Comparison of ENCODE assay signal across 11 cellular contexts in the genomic region with DNA sequence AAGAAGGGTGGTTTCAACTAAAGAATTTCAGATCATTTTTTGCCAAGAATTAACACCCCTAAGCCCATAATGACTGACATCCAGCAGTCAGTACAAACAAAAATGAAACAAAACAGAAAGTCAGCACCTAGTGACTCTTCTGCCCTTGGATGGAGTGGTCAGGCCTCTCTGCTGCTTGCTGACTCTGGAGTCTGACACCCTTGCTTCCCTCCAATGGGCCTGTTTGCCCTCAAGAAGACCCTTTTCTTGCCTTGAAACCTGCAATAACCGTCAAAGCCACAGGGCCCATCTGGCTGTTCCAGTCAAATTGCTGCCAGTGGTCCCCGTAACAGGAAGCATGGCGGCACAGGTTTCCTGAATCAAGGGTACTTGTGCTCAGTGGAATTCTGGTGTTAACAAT. TPM values are rescaled to one million over a fixed set of nuclear protein-coding genes. Genes with fewer than 3 reads are reported as not detected.
DNase-seq lines count a peak whose midpoint lies in the region; ATAC-seq lines count a peak whose summit lies in the region.
"Had no signal": no experiment of that assay in that cellular context is flagged by ENCODE, and none has a peak within 500 bp of the region (broad histone marks: within the 10 kb centered on the region; RNA-seq: fewer than 3 reads in every experiment).

No MANE protein-coding gene starts in this region.

- DNase-seq in activated naive CD8-positive, alpha-beta T cell treated with anti-CD3 and anti-CD28 coated beads for 36 hours: no peak
- no peak for DNase-seq in effector CD8-positive, alpha-beta T cell (lab: John Stamatoyannopoulos, UW)
- no peak for DNase-seq in DMS 273 treated with DMSO at 0.1 percent for 48 hours (lab: John Stamatoyannopoulos, UW)
- no peak for DNase-seq in amygdala (lab: John Stamatoyannopoulos, UW)
- DNase-seq: AML-193, GF-D8, NCI-H526 had no signal

- H3K9me3 Mint-ChIP-seq in activated naive CD8-positive, alpha-beta T cell treated with anti-CD3 and anti-CD28 coated beads for 36 hours: peaks cover 8% of the 10 kb centered on the region

- no peak overlapping the region for H3K4me3 Mint-ChIP-seq in activated naive CD8-positive, alpha-beta T cell treated with anti-CD3 and anti-CD28 coated beads for 36 hours

- H3K36me3 Mint-ChIP-seq in activated naive CD8-positive, alpha-beta T cell treated with anti-CD3 and anti-CD28 coated beads for 36 hours: peaks cover 37% of the 10 kb centered on the region

- H3K4me1 Mint-ChIP-seq in activated naive CD8-positive, alpha-beta T cell treated with anti-CD3 and anti-CD28 coated beads for 36 hours: peaks cover 86% of the 10 kb centered on the region

- peak; percentile 23 for ATAC-seq in GM18907 (IDR thresholded peaks at IDR 0.05; ENCODE audit: unreplicated experiment)
- ATAC-seq in HG03175 (IDR thresholded peaks at IDR 0.05; ENCODE audit: unreplicated experiment): peak; percentile 26
- no peak for ATAC-seq in HG02970 (IDR thresholded peaks at IDR 0.05; ENCODE audit: low FRiP score, unreplicated experiment)

- peak overlapping the region in 7 of 11 experiments; percentile 7 to 92 (median 82); a peak in 11 of 22 replicates for H3K9ac ChIP-seq in BLaER1 treated with 17β-estradiol and CSF1 and Interleukin-3, amounts not matched to agents 10 nM and 100 nM

- no peaks in the 10 kb centered on the region for H3K27me3 Mint-ChIP-seq in activated naive CD8-positive, alpha-beta T cell treated with anti-CD3 and anti-CD28 coated beads for 36 hours

- no peaks in the 10 kb centered on the region for H4K20me1 ChIP-seq in BLaER1 treated with 17β-estradiol and CSF1 and Interleukin-3, amounts not matched to agents 10 nM and 100 nM

- peak overlapping the region; percentile 83 to 100 (median 95) for H3K27ac ChIP-seq in BLaER1 treated with 17β-estradiol and CSF1 and Interleukin-3, amounts not matched to agents 10 nM and 100 nM

- H3K4me3 ChIP-seq in BLaER1 treated with 17β-estradiol and CSF1 and Interleukin-3, amounts not matched to agents 10 nM and 100 nM: peak overlapping the region in 1 of 10 experiments; percentile 18; a peak in 1 of 20 replicates

- H3K4me2 ChIP-seq in BLaER1 treated with 17β-estradiol and CSF1 and Interleukin-3, amounts not matched to agents 10 nM and 100 nM: peak overlapping the region in 10 of 11 experiments; percentile 51 to 89 (median 76); a peak in 21 of 22 replicates

- peaks cover 35 to 74% (median 56%) of the 10 kb centered on the region in 10 experiments for H3K4me1 ChIP-seq in BLaER1 treated with 17β-estradiol and CSF1 and Interleukin-3, amounts not matched to agents 10 nM and 100 nM

- peak overlapping the region; percentile 99 for H3K27ac Mint-ChIP-seq in activated naive CD8-positive, alpha-beta T cell treated with anti-CD3 and anti-CD28 coated beads for 36 hours

- H3K9me3 ChIP-seq in BLaER1 treated with 17β-estradiol and CSF1 and Interleukin-3, amounts not matched to agents 10 nM and 100 nM (replicated peaks in 1 of 11): peaks cover 0 to 30% (median 4%) of the 10 kb centered on the region in 11 experiments; a peak in 10 of 22 replicates

- H3K36me3 ChIP-seq in BLaER1 treated with 17β-estradiol and CSF1 and Interleukin-3, amounts not matched to agents 10 nM and 100 nM: no peaks in the 10 kb centered on the region

- no peaks in the 10 kb centered on the region for H3K27me3 ChIP-seq in BLaER1 treated with 17β-estradiol and CSF1 and Interleukin-3, amounts not matched to agents 10 nM and 100 nM

RNA-seq across cellular contexts. Expression of a gene that starts 27.2 kb away (rescaled TPM):
- 100 to 1,000 TPM; 302 to 304 TPM for total RNA-seq in activated naive CD8-positive, alpha-beta T cell treated with anti-CD3 and anti-CD28 coated beads for 36 hours
